1 cellular context compared by ENCODE assay signal in genomic region chr7:57740126-57740525, GRCh38.
DNase-seq lines count a peak whose midpoint lies in the region.
"Not testable (repeated sequence)": the region's sequence is repeated elsewhere in the genome, so short reads cannot be mapped to it uniquely, and the experiment has no call there.

No MANE protein-coding gene starts in this region.

- not testable (repeated sequence) for H3K27me3 ChIP-seq in trophoblast cell (ENCODE audit: insufficient read depth, low read length)

- not testable (repeated sequence) for H3K4me1 ChIP-seq in trophoblast cell (ENCODE audit: control insufficient read depth in 1 of 2, insufficient read depth in 2 of 2, low read length in 2 of 2)

- not testable (repeated sequence) for H4K8ac ChIP-seq in trophoblast cell (ENCODE audit: low read depth, low read length)

- H3K4me2 ChIP-seq in trophoblast cell (ENCODE audit: low read length): not testable (repeated sequence)

- H3K9ac ChIP-seq in trophoblast cell (ENCODE audit: low read length): not testable (repeated sequence)

- not testable (repeated sequence) for H2BK12ac ChIP-seq in trophoblast cell (ENCODE audit: low read length)

- not testable (repeated sequence) for H3K9me3 ChIP-seq in trophoblast cell (ENCODE audit: insufficient read depth, low read depth, low read length)

- H2BK5ac ChIP-seq in trophoblast cell (ENCODE audit: low read depth, low read length, poor library complexity): not testable (repeated sequence)

- not testable (repeated sequence) for H4K12ac ChIP-seq in trophoblast cell (ENCODE audit: low read depth, low read length)

- no CpG with 5 or more reads among the region's 3 CpGs for WGBS in trophoblast cell (ENCODE audit: extremely low coverage, insufficient coverage, insufficient read length)

- not testable (repeated sequence) for H3K79me1 ChIP-seq in trophoblast cell (ENCODE audit: low read length)

- not testable (repeated sequence) for H3K18ac ChIP-seq in trophoblast cell (ENCODE audit: low read length)

- H3K79me2 ChIP-seq in trophoblast cell (ENCODE audit: control insufficient read depth, insufficient read depth, low read length, poor library complexity): not testable (repeated sequence)

- peak; percentile 50 to 73 for DNase-seq in trophoblast cell

- not testable (repeated sequence) for H3K4ac ChIP-seq in trophoblast cell (ENCODE audit: low read depth, low read length)

- H2AFZ ChIP-seq in trophoblast cell (ENCODE audit: insufficient read depth, low read length, poor library complexity): not testable (repeated sequence)

- H3K27ac ChIP-seq in trophoblast cell (ENCODE audit: low read depth, low read length): not testable (repeated sequence)

- H4K91ac ChIP-seq in trophoblast cell (ENCODE audit: low read depth, low read length): not testable (repeated sequence)

- H3K14ac ChIP-seq in trophoblast cell (ENCODE audit: low read length): not testable (repeated sequence)

- H3K23ac ChIP-seq in trophoblast cell (ENCODE audit: low read length): not testable (repeated sequence)

- not testable (repeated sequence) for H3K4me3 ChIP-seq in trophoblast cell (ENCODE audit: low read depth, low read length)

- not testable (repeated sequence) for H3K36me3 ChIP-seq in trophoblast cell (ENCODE audit: control insufficient read depth in 1 of 2, insufficient read depth in 2 of 2, low read length in 2 of 2)

- H2BK120ac ChIP-seq in trophoblast cell (ENCODE audit: insufficient read depth, low read length, poor library complexity): not testable (repeated sequence)

- H2AK5ac ChIP-seq in trophoblast cell (ENCODE audit: low read length): not testable (repeated sequence)
